In genomic region chr14:77921820-77922219, GRCh38 we compare ENCODE assay signal across 9 cellular contexts.
"Had no signal": no experiment of that assay in that cellular context is flagged by ENCODE, and none has a peak within 500 bp of the region (broad histone marks: within the 10 kb centered on the region; RNA-seq: fewer than 3 reads in every experiment).

No MANE protein-coding gene starts in this region.

- FAIRE-seq: HTR-8/SVneo had no signal

- H3K4me3 ChIP-seq: GM23248, HAP-1 had no signal

- DNase-seq: GM23248, GOT3, H7, HFFc6, IMR-90, KBM-7 had no signal

- H3K4me1 ChIP-seq: HAP-1 had no signal

- H3K27ac ChIP-seq: GM23248 had no signal

- H3K9me3 ChIP-seq: HAP-1 had no signal

- H3K36me3 ChIP-seq: HAP-1 had no signal

- H2AFZ ChIP-seq: GM23248 had no signal

- H3K9ac ChIP-seq: GM23248 had no signal

- ATAC-seq: HCT116 had no signal
